In genomic region chr12:46507766-46508165, GRCh38 we compare ENCODE assay signal across 30 cellular contexts.
DNase-seq lines count a peak whose midpoint lies in the region; ATAC-seq, FAIRE-seq and TF ChIP-seq lines count a peak whose summit lies in the region.
"Had no signal": no experiment of that assay in that cellular context is flagged by ENCODE, and none has a peak within 500 bp of the region (broad histone marks: within the 10 kb centered on the region; RNA-seq: fewer than 3 reads in every experiment).

No MANE protein-coding gene starts in this region.

- CTCF ChIA-PET in PC-3 (lab: Charles Lee), result no interaction called here
- CTCF ChIA-PET in H1 (lab: Charles Lee; ENCODE audit: partially characterized antibody), result interaction anchor here (0.8 kb wide), 1 partner anchor 11 kb away, joined by 3 read pairs; no protein-coding TSS in a partner anchor

- no peak overlapping the region for H2BK5ac ChIP-seq in H1 (ENCODE audit: low read depth, low read length)

- TF ChIP-seq CTCF in PC-3 (conservative IDR thresholded peaks at IDR 0.05; ENCODE audit: low read depth, low read length), result no peak
- TF ChIP-seq CTCF in H1 (IDR thresholded peaks at IDR 0.05; ENCODE audit: control extremely low read depth in 1 of 3, insufficient read depth in 1 of 3, low read depth in 1 of 3, low read length in 3 of 3), result no peak
- TF ChIP-seq CTCF in D721Med (IDR thresholded peaks at IDR 0.05; ENCODE audit: insufficient read depth, missing control alignments), result no peak

- intact Hi-C loops in PC-3 (cut with micrococcal nuclease), result no loop called here
- intact Hi-C loops in aorta (cut with DNase I), result no loop called here

- POLR2A ChIA-PET in PC-3 (lab: Charles Lee; ENCODE audit: unreplicated experiment), result no interaction called here
- POLR2A ChIA-PET in H1 (lab: Charles Lee; ENCODE audit: partially characterized antibody), result no interaction called here

- H3K9ac ChIP-seq in PC-3 (ENCODE audit: low read length) (no peak overlapping the region), H1 (replicated peaks in 1 of 4; ENCODE audit: extremely low read depth in 1 of 4, low read depth in 3 of 4, low read length in 3 of 4) (no peak overlapping the region)

- no peaks in the 10 kb centered on the region for H3K27me3 ChIP-seq in PC-3 (ENCODE audit: low read length)
- no peaks in the 10 kb centered on the region for H3K27me3 ChIP-seq in H1 (replicated peaks in 1 of 4; ENCODE audit: control insufficient read depth in 3 of 4, extremely low read depth in 1 of 4, insufficient read depth in 3 of 4, low read length in 3 of 4)
- H3K27me3 ChIP-seq in aorta (ENCODE audit: control insufficient read depth in 1 of 2, insufficient read depth in 2 of 2, low read length in 1 of 2), result no peaks in the 10 kb centered on the region
- H3K27me3 ChIP-seq: adrenal gland, pancreas had no signal

- H3K18ac ChIP-seq in H1 (ENCODE audit: extremely low read depth, low read length), result no peak overlapping the region

- ATAC-seq in activated naive CD4-positive, alpha-beta T cell treated with anti-CD3 and anti-CD28 coated beads, Interleukin-2, amount 50 U/mL, for 72 hours, result peak; percentile 24 to 53
- ATAC-seq in PC-3 (peak; percentile 60), aorta (ENCODE audit: low FRiP score) (no peak)
- ATAC-seq: left lobe of liver, pancreas had no signal

- BruUV-seq in PC-3 (replicated peaks; lab: Mats Ljungman, UMichigan), result no TSS peak

- H3K79me1 ChIP-seq in H1 (ENCODE audit: low read depth, low read length), result no peaks in the 10 kb centered on the region

- no peaks in the 10 kb centered on the region for H3K9me2 ChIP-seq in PC-3 (replicated peaks; ENCODE audit: low read length)

- no peak overlapping the region for H2BK12ac ChIP-seq in H1 (ENCODE audit: low read depth, low read length)

- no peaks in the 10 kb centered on the region; the same call in 1 of the 2 replicates for H3K23me2 ChIP-seq in H1 (ENCODE audit: low read depth, low read length)

- TF ChIP-seq POLR2A in H1 (IDR thresholded peaks at IDR 0.05; ENCODE audit: control extremely low read depth in 1 of 2, low read depth in 2 of 2, low read length in 2 of 2), result no peak

- H4K5ac ChIP-seq in H1 (ENCODE audit: insufficient read length, low read depth, low read length), result no peak overlapping the region

- peaks cover 29% of the 10 kb centered on the region; the same call in 1 of the 2 replicates for H3K9me3 ChIP-seq in PC-3 (ENCODE audit: low read length)
- H3K9me3 ChIP-seq in H1 (ENCODE audit: insufficient read depth in 2 of 2, low read depth in 1 of 2, low read length in 1 of 2), result peaks cover 11 to 16% of the 10 kb centered on the region in 2 experiments
- H3K9me3 ChIP-seq in aorta (ENCODE audit: control insufficient read depth, low read length), result no peaks in the 10 kb centered on the region
- H3K9me3 ChIP-seq: pancreas had no signal

- H3K4me2 ChIP-seq in PC-3 (ENCODE audit: low read length), result no peak overlapping the region
- no peak overlapping the region for H3K4me2 ChIP-seq in H1 (ENCODE audit: insufficient read depth in 1 of 2, low read depth in 2 of 2, low read length in 2 of 2)

- FAIRE-seq in H1 (lab: Jason Lieb, UNC), result peak; percentile 28
- no peak for FAIRE-seq in D721Med (lab: Jason Lieb, UNC)
- FAIRE-seq: A204.1, GM18507, GM19239, pancreas had no signal

- no peak for DNase-seq in activated naive CD4-positive, alpha-beta T cell treated with anti-CD3 and anti-CD28 coated beads, Interleukin-2, amount 50 U/mL, for 72 hours (ENCODE audit: low spot score in 2 of 2)
- no peak for DNase-seq in activated naive CD4-positive, alpha-beta T cell (lab: John Stamatoyannopoulos, UW)
- DNase-seq in PC-3, result peak; percentile 48
- no peak for DNase-seq in H1 (ENCODE audit: low read depth in 1 of 2, low spot score in 2 of 2)
- peak; percentile 33 for DNase-seq in renal cortical epithelial cell (ENCODE audit: low read depth)
- DNase-seq in aorta, result no peak
- no peak for DNase-seq in activated CD4-positive, CD25-positive, alpha-beta regulatory T cell treated with anti-CD3 and anti-CD28 coated beads, Interleukin-2, amount 50 U/mL, for 72 hours
- DNase-seq in D721Med (ENCODE audit: insufficient read length, low spot score), result no peak
- DNase-seq: activated CD4-positive, alpha-beta T cell treated with anti-CD3 and anti-CD28 coated beads, Interleukin-2, amount 10 ng/mL, durations not matched to agents 24 days and 14 days; activated gamma-delta T cell treated with Interleukin-2 at 50 U/mL for 16 hours; activated T-cell treated with anti-CD3 and anti-CD28 coated beads, Interleukin-2, amount 50 U/mL, for 24 hours; adrenal gland; Calu3; GOT3; hypothalamus; KG1; mesenchymal stem cell; MM.1S; NCI-H1105 treated with DMSO at 0.1 percent for 48 hours; NCI-H1930; NCI-H524 treated with DMSO at 0.1 percent for 48 hours; pancreas; stimulated activated naive CD4-positive, alpha-beta T cell had no signal

- no peak overlapping the region for H3K4ac ChIP-seq in H1 (replicated peaks; ENCODE audit: insufficient read length, low read depth, low read length)

- no peak overlapping the region for H3K27ac Mint-ChIP-seq in activated naive CD4-positive, alpha-beta T cell treated with anti-CD3 and anti-CD28 coated beads, Interleukin-2, amount 50 U/mL, for 72 hours
- H3K27ac Mint-ChIP-seq: activated CD4-positive, alpha-beta T cell treated with anti-CD3 and anti-CD28 coated beads, Interleukin-2, amount 10 ng/mL, durations not matched to agents 24 days and 14 days; activated T-cell treated with anti-CD3 and anti-CD28 coated beads, Interleukin-2, amount 50 U/mL, for 24 hours; brain had no signal

- H3K14ac ChIP-seq in H1 (ENCODE audit: insufficient read length), result no peak overlapping the region

- H2AK5ac ChIP-seq in H1 (ENCODE audit: low read depth, low read length), result no peak overlapping the region

- H3F3A ChIP-seq in PC-3 (ENCODE audit: low read length, unreplicated experiment), result no peaks in the 10 kb centered on the region

- no peak for TF ChIP-seq EP300 in H1 (IDR thresholded peaks at IDR 0.05; ENCODE audit: borderline replicate concordance in 1 of 2, low read depth in 2 of 2, low read length in 2 of 2)

- H2BK20ac ChIP-seq in H1 (ENCODE audit: low read length), result no peak overlapping the region

- no peak overlapping the region for H4K8ac ChIP-seq in H1 (ENCODE audit: extremely low read depth, insufficient read depth, low read length)

- no peak for TF ChIP-seq RAD21 in H1 (IDR thresholded peaks at IDR 0.05 in 1 of 2, conservative IDR thresholded peaks at IDR 0.05 in 1 of 2; ENCODE audit: low read depth in 2 of 2, low read length in 2 of 2)

- H4K20me1 ChIP-seq in PC-3 (ENCODE audit: low read length) (no peaks in the 10 kb centered on the region), H1 (replicated peaks in 1 of 2; ENCODE audit: control insufficient read depth in 1 of 2, insufficient read depth in 2 of 2, low read length in 2 of 2) (no peaks in the 10 kb centered on the region)

- H3K4me1 ChIP-seq in PC-3 (ENCODE audit: insufficient read depth, low read length), result peaks cover 10% of the 10 kb centered on the region
- no peaks in the 10 kb centered on the region for H3K4me1 ChIP-seq in H1 (replicated peaks in 1 of 4; ENCODE audit: control insufficient read depth in 3 of 4, insufficient read depth in 4 of 4, low read length in 3 of 4)
- no peaks in the 10 kb centered on the region for H3K4me1 ChIP-seq in aorta (ENCODE audit: control insufficient read depth in 1 of 2, insufficient read depth in 2 of 2, low read length in 2 of 2)
- H3K4me1 ChIP-seq: adrenal gland, pancreas had no signal

- H3K9me3 Mint-ChIP-seq in activated naive CD4-positive, alpha-beta T cell treated with anti-CD3 and anti-CD28 coated beads, Interleukin-2, amount 50 U/mL, for 72 hours, result peaks cover 33 to 60% of the 10 kb centered on the region in 2 donors

- no peak overlapping the region for H4K91ac ChIP-seq in H1 (replicated peaks; ENCODE audit: insufficient read length, low read length)

- H3K36me3 ChIP-seq in PC-3 (ENCODE audit: low read depth, low read length) (no peaks in the 10 kb centered on the region; the same call in 1 of the 2 replicates), H1 (ENCODE audit: control insufficient read depth in 2 of 4, insufficient read depth in 4 of 4, low read length in 3 of 4) (peaks cover 0 to 3% (median 0%) of the 10 kb centered on the region in 4 experiments; a peak in 2 of 8 replicates), aorta (ENCODE audit: control insufficient read depth in 1 of 2, insufficient read depth in 2 of 2, low read length in 1 of 2) (no peaks in the 10 kb centered on the region)
- H3K36me3 ChIP-seq: adrenal gland, pancreas, thoracic aorta had no signal

- H2BK15ac ChIP-seq in H1 (ENCODE audit: low read length), result no peak overlapping the region

- H3K36me3 Mint-ChIP-seq in activated naive CD4-positive, alpha-beta T cell treated with anti-CD3 and anti-CD28 coated beads, Interleukin-2, amount 50 U/mL, for 72 hours, result peaks cover 32 to 38% of the 10 kb centered on the region in 2 donors
- H3K36me3 Mint-ChIP-seq: brain had no signal

- H3K79me2 ChIP-seq in PC-3 (ENCODE audit: low read length) (no peaks in the 10 kb centered on the region), H1 (ENCODE audit: control insufficient read depth in 1 of 2, insufficient read depth in 2 of 2, low read length in 2 of 2) (no peaks in the 10 kb centered on the region)

- H3K4me3 ChIP-seq in PC-3 (ENCODE audit: low read length), result no peak overlapping the region
- no peak overlapping the region for H3K4me3 ChIP-seq in H1 (ENCODE audit: extremely low read depth in 1 of 4, insufficient read depth in 2 of 4, low read depth in 3 of 4, low read length in 4 of 4)
- H3K4me3 ChIP-seq in aorta (ENCODE audit: low read length in 2 of 2), result no peak overlapping the region
- H3K4me3 ChIP-seq: adrenal gland, pancreas, skin epidermis, thoracic aorta had no signal

- H3K56ac ChIP-seq in H1 (replicated peaks; ENCODE audit: insufficient read length, low read depth, low read length), result no peak overlapping the region

- peak overlapping the region; percentile 20; the same call in 1 of the 2 replicates for H3K27ac ChIP-seq in PC-3 (ENCODE audit: low read length)
- no peak overlapping the region for H3K27ac ChIP-seq in H1 (ENCODE audit: low read depth, low read length)
- H3K27ac ChIP-seq in aorta (ENCODE audit: low read depth in 1 of 2, low read length in 2 of 2), result no peak overlapping the region
- H3K27ac ChIP-seq: adrenal gland, pancreas, skin epidermis, thoracic aorta had no signal

- H2AFZ ChIP-seq in PC-3 (ENCODE audit: low read length) (no peak overlapping the region), H1 (ENCODE audit: low read length) (no peak overlapping the region)

- H2BK120ac ChIP-seq in H1 (replicated peaks; ENCODE audit: low read depth, low read length), result no peak overlapping the region

- no peak overlapping the region for H3K23ac ChIP-seq in H1 (ENCODE audit: insufficient read length)

TF ChIP-seq in H1, 55 proteins besides CTCF, POLR2A, EP300 and RAD21 (continues in another document):
- TF ChIP-seq YY1 (IDR thresholded peaks at IDR 0.05; ENCODE audit: low read depth, low read length) (no peak), CHD2 (IDR thresholded peaks at IDR 0.05; ENCODE audit: low read length) (no peak), TBP (IDR thresholded peaks at IDR 0.05; ENCODE audit: low read depth, low read length) (no peak), SIX5 (IDR thresholded peaks at IDR 0.05; ENCODE audit: low read depth, low read length) (no peak), RBBP5 (IDR thresholded peaks at IDR 0.05; ENCODE audit: borderline replicate concordance, low read depth, low read length) (no peak), KDM5A (IDR thresholded peaks at IDR 0.05; ENCODE audit: low read length) (no peak), RFX5 (IDR thresholded peaks at IDR 0.05; ENCODE audit: borderline replicate concordance, low read depth, low read length) (no peak)

Comparison
In these comparisons a context has a peak if more than half of its experiments do, and no peak if none do; other contexts are left out.
1. DNase-seq: peak in PC-3 (single experiment) and renal cortical epithelial cell (single experiment); none in activated naive CD4-positive, alpha-beta T cell treated with anti-CD3 and anti-CD28 coated beads, Interleukin-2, amount 50 U/mL, for 72 hours (0 of 2), activated naive CD4-positive, alpha-beta T cell (0 of 4), H1 (0 of 2), aorta (0 of 2), activated CD4-positive, CD25-positive, alpha-beta regulatory T cell treated with anti-CD3 and anti-CD28 coated beads, Interleukin-2, amount 50 U/mL, for 72 hours (single experiment) and D721Med (single experiment).